Comparison of ENCODE assay signal across 8 cellular contexts in genomic region chr12:122870867-122871664, GRCh38.
DNase-seq lines count a peak whose midpoint lies in the region; ATAC-seq, FAIRE-seq and TF ChIP-seq lines count a peak whose summit lies in the region.

No MANE protein-coding gene starts in this region.

- no peak for FAIRE-seq in D721Med (lab: Jason Lieb, UNC)

- H3K4me1 ChIP-seq in RWPE2 (ENCODE audit: insufficient read depth, poor library complexity, severe bottlenecking): peaks cover 53% of the 10 kb centered on the region

- H3K27ac ChIP-seq in RWPE2 (ENCODE audit: poor library complexity, severe bottlenecking): peak overlapping the region; percentile 80

- no peak overlapping the region for H3K4me3 ChIP-seq in RWPE2 (ENCODE audit: severe bottlenecking)

- no peaks in the 10 kb centered on the region for H3K9me3 ChIP-seq in RWPE2 (ENCODE audit: severe bottlenecking)

- in situ Hi-C loops in GM13977 (cut with MboI; ENCODE audit: low pct_unique_long_range_greater_than_20kb, low sequenced_read_pairs, unreplicated experiment): no loop called here

- ATAC-seq in RWPE2 (ENCODE audit: low read depth) (no peak), GM18517 (IDR thresholded peaks at IDR 0.05; ENCODE audit: unreplicated experiment) (no peak)

- H3K27me3 ChIP-seq in RWPE2 (ENCODE audit: insufficient read depth, poor library complexity, severe bottlenecking): no peaks in the 10 kb centered on the region

- H3K36me3 ChIP-seq in RWPE2 (ENCODE audit: low read depth): peaks cover 59% of the 10 kb centered on the region

- TF ChIP-seq CTCF in D721Med (IDR thresholded peaks at IDR 0.05; ENCODE audit: insufficient read depth, missing control alignments) (no peak), RWPE2 (IDR thresholded peaks at IDR 0.05; ENCODE audit: poor library complexity, severe bottlenecking) (no peak), GM13977 (IDR thresholded peaks at IDR 0.05; ENCODE audit: extremely low read depth, insufficient read depth, missing control alignments) (no peak)

- DNase-seq in D721Med (ENCODE audit: insufficient read length, low spot score): peak; percentile 6
- DNase-seq in RWPE2 (ENCODE audit: low spot score): no peak
- DNase-seq in fibroblast of peridontal ligament (ENCODE audit: extremely low read depth): peak; percentile 76
- peak; percentile 82 for DNase-seq in pons (ENCODE audit: low spot score)
- DNase-seq in NOMO-1 treated with DMSO at 0.1 percent for 48 hours (lab: John Stamatoyannopoulos, UW; ENCODE audit: unreplicated experiment): no peak
- DNase-seq in NK-92 (lab: John Stamatoyannopoulos, UW; ENCODE audit: unreplicated experiment): no peak
- DNase-seq in GM13977 (ENCODE audit: low spot score): no peak

Comparison
In these comparisons a context has a peak if more than half of its experiments do, and no peak if none do; other contexts are left out.
1. DNase-seq: peak in D721Med (single experiment), fibroblast of peridontal ligament (single experiment) and pons (single experiment); none in RWPE2 (single experiment), NOMO-1 treated with DMSO at 0.1 percent for 48 hours (single experiment), NK-92 (single experiment) and GM13977 (single experiment).